Comparison of ENCODE assay signal across 7 cellular contexts in the genomic region with DNA sequence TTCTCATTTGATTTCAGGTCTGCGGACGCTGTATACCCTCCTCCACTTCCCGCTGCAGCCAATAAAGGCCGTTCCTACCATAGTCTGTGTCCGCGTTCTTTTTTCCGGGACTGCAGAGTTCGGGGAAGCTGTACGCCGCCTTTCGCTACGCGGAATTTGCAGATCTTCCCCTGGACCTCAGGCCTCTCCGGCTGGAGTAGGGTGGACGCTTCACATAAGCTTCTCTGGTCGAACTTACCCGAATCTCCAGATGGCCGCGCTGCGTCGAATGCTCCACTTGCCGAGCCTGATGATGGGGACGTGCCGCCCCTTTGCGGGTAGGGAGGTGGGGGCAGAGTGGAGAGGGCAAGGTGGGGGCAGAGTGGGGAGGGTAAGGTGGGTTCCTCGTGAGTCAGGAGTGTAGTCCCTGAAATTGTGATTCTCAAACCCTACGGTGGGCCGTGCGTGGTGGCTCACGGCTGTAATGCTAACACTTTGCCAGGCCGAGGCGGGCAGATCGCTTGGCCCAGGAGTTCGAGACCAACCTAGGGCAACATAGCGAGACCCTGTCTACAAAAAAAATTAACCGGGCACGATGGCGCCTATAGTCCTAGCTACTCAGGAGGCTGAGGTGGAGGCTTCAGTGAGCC. TPM values are rescaled to one million over a fixed set of nuclear protein-coding genes. Genes with fewer than 3 reads are reported as not detected.
A peak's percentile ranks its signal among the peaks of the same experiment; 100 is the strongest.
DNase-seq lines count a peak whose midpoint lies in the region; ATAC-seq and TF ChIP-seq lines count a peak whose summit lies in the region.

No MANE protein-coding gene starts in this region.

- peak overlapping the region; percentile 85 for H3K4me3 ChIP-seq in trophoblast cell (ENCODE audit: low read depth, low read length)

- no peaks in the 10 kb centered on the region for H3K27me3 ChIP-seq in trophoblast cell (ENCODE audit: insufficient read depth, low read length)

- no peak overlapping the region for H3K23ac ChIP-seq in trophoblast cell (ENCODE audit: low read length)

- H2BK120ac ChIP-seq in trophoblast cell (ENCODE audit: insufficient read depth, low read length, poor library complexity) = peak overlapping the region; percentile 21

- peak overlapping the region; percentile 82 for H3K9ac ChIP-seq in trophoblast cell (ENCODE audit: low read length)

- H3K4me1 ChIP-seq in trophoblast cell (ENCODE audit: control insufficient read depth in 1 of 2, insufficient read depth in 2 of 2, low read length in 2 of 2) = peaks cover 10% of the 10 kb centered on the region in 2 experiments

- peaks cover 35% of the 10 kb centered on the region for H3K36me3 Mint-ChIP-seq in activated naive CD4-positive, alpha-beta T cell treated with anti-CD3 and anti-CD28 coated beads for 36 hours (ENCODE audit: low read depth)
- no peaks in the 10 kb centered on the region for H3K36me3 Mint-ChIP-seq in glutamatergic neuron (ENCODE audit: unreplicated experiment)

- H4K12ac ChIP-seq in trophoblast cell (ENCODE audit: low read depth, low read length) = peak overlapping the region; percentile 81

- DNase-seq in RPMI7951 (ENCODE audit: low read depth) = peak; percentile 62
- DNase-seq in activated naive CD4-positive, alpha-beta T cell treated with anti-CD3 and anti-CD28 coated beads for 36 hours = peak; percentile 59
- DNase-seq in glutamatergic neuron = peak; percentile 50
- DNase-seq in trophoblast cell = peak; percentile 29 to 55
- DNase-seq in epidermal melanocyte (ENCODE audit: insufficient read length, low spot score) = no peak

- H3K79me1 ChIP-seq in trophoblast cell (ENCODE audit: low read length) = peaks cover 13% of the 10 kb centered on the region

- H3K9me3 ChIP-seq in trophoblast cell (ENCODE audit: insufficient read depth, low read depth, low read length) = no peaks in the 10 kb centered on the region

- no CpG with 5 or more reads among the region's 38 CpGs for WGBS in trophoblast cell (ENCODE audit: extremely low coverage, insufficient coverage, insufficient read length)

- ATAC-seq in GM18511 (IDR thresholded peaks at IDR 0.05; ENCODE audit: unreplicated experiment) = peak; percentile 23
- peak; percentile 21 for ATAC-seq in HG02970 (IDR thresholded peaks at IDR 0.05; ENCODE audit: low FRiP score, unreplicated experiment)

- H3K14ac ChIP-seq in trophoblast cell (ENCODE audit: low read length) = peak overlapping the region; percentile 87

- H3K4me1 Mint-ChIP-seq in activated naive CD4-positive, alpha-beta T cell treated with anti-CD3 and anti-CD28 coated beads for 36 hours (ENCODE audit: low read depth) = peaks cover 45% of the 10 kb centered on the region
- peaks cover 10% of the 10 kb centered on the region for H3K4me1 Mint-ChIP-seq in glutamatergic neuron (ENCODE audit: low read depth, unreplicated experiment)

- H3K27me3 Mint-ChIP-seq in activated naive CD4-positive, alpha-beta T cell treated with anti-CD3 and anti-CD28 coated beads for 36 hours (ENCODE audit: low read depth) = no peaks in the 10 kb centered on the region
- peaks cover 4% of the 10 kb centered on the region for H3K27me3 Mint-ChIP-seq in glutamatergic neuron (ENCODE audit: unreplicated experiment)

- H4K8ac ChIP-seq in trophoblast cell (ENCODE audit: low read depth, low read length) = peak overlapping the region; percentile 64

- H3K27ac Mint-ChIP-seq in activated naive CD4-positive, alpha-beta T cell treated with anti-CD3 and anti-CD28 coated beads for 36 hours = peak overlapping the region; percentile 88
- H3K27ac Mint-ChIP-seq in glutamatergic neuron (ENCODE audit: unreplicated experiment) = peak overlapping the region; percentile 94

- H3K18ac ChIP-seq in trophoblast cell (ENCODE audit: low read length) = peak overlapping the region; percentile 85

- H3K4me3 Mint-ChIP-seq in activated naive CD4-positive, alpha-beta T cell treated with anti-CD3 and anti-CD28 coated beads for 36 hours = peak overlapping the region; percentile 98
- peak overlapping the region; percentile 96 for H3K4me3 Mint-ChIP-seq in glutamatergic neuron (ENCODE audit: unreplicated experiment)

- peak overlapping the region; percentile 68 for H3K4me2 ChIP-seq in trophoblast cell (ENCODE audit: low read length)

- CTCF ChIA-PET in activated naive CD4-positive, alpha-beta T cell treated with anti-CD3 and anti-CD28 coated beads for 36 hours (lab: Charles Lee) = interaction anchor here (0.8 to 2.4 kb wide), 12 partner anchors 8 to 286 kb away, joined by 3 to 10 read pairs (median 6); a partner anchor contains a TSS

- H3K79me2 ChIP-seq in trophoblast cell (ENCODE audit: control insufficient read depth, insufficient read depth, low read length, poor library complexity) = peaks cover 18% of the 10 kb centered on the region

- peak overlapping the region; percentile 36 for H2AK5ac ChIP-seq in trophoblast cell (ENCODE audit: low read length)

- H3K27ac ChIP-seq in trophoblast cell (ENCODE audit: low read depth, low read length) = peak overlapping the region; percentile 66

- H4K91ac ChIP-seq in trophoblast cell (ENCODE audit: low read depth, low read length) = peak overlapping the region; percentile 75

- no peak overlapping the region for H2AFZ ChIP-seq in trophoblast cell (ENCODE audit: insufficient read depth, low read length, poor library complexity)

- H2BK12ac ChIP-seq in trophoblast cell (ENCODE audit: low read length) = peak overlapping the region; percentile 16

- no peaks in the 10 kb centered on the region for H3K9me3 Mint-ChIP-seq in activated naive CD4-positive, alpha-beta T cell treated with anti-CD3 and anti-CD28 coated beads for 36 hours
- peaks cover 13% of the 10 kb centered on the region for H3K9me3 Mint-ChIP-seq in glutamatergic neuron (ENCODE audit: unreplicated experiment)

- peak overlapping the region; percentile 93 for H3K4ac ChIP-seq in trophoblast cell (ENCODE audit: low read depth, low read length)

- H3K36me3 ChIP-seq in trophoblast cell (ENCODE audit: control insufficient read depth in 1 of 2, insufficient read depth in 2 of 2, low read length in 2 of 2) = peaks cover 13 to 28% of the 10 kb centered on the region in 2 experiments

- no peak for TF ChIP-seq CTCF in glutamatergic neuron (IDR thresholded peaks at IDR 0.05; ENCODE audit: partially characterized antibody, unreplicated experiment)

- intact Hi-C loops in activated naive CD4-positive, alpha-beta T cell treated with anti-CD3 and anti-CD28 coated beads for 36 hours (cut with micrococcal nuclease) = loop anchor here (1.0 to 2.0 kb wide), 7 partner anchors 12 to 176 kb away; a partner anchor contains a TSS

- peak overlapping the region; percentile 25 for H2BK5ac ChIP-seq in trophoblast cell (ENCODE audit: low read depth, low read length, poor library complexity)

RNA-seq across cellular contexts. Expression of a gene that starts 0.6 kb away (rescaled TPM):
- total RNA-seq in RPMI7951 (2014; rRNA removed; shearing (Covaris generic)) = 3.8 and 5.6 TPM in 2 replicates
- total RNA-seq in activated naive CD4-positive, alpha-beta T cell treated with anti-CD3 and anti-CD28 coated beads for 36 hours = 10 to 100 TPM; 35.2 to 44.0 TPM
- total RNA-seq in glutamatergic neuron (ENCODE audit: unreplicated experiment) = 15.7 TPM
- 15.7 and 17.7 TPM in 2 replicates for polyA plus RNA-seq in trophoblast cell (2013)

RNA-seq across cellular contexts. Expression of a gene that starts 0.7 kb away (rescaled TPM):
- total RNA-seq in RPMI7951 (2014; rRNA removed; shearing (Covaris generic)) = 69.0 and 73.3 TPM in 2 replicates
- 10 to 100 TPM; 73.5 to 76.5 TPM for total RNA-seq in activated naive CD4-positive, alpha-beta T cell treated with anti-CD3 and anti-CD28 coated beads for 36 hours
- 73.6 TPM for total RNA-seq in glutamatergic neuron (ENCODE audit: unreplicated experiment)
- polyA plus RNA-seq in trophoblast cell (2013) = 147 and 149 TPM in 2 replicates

RNA-seq across cellular contexts. Expression of a gene that starts 5.7 kb away (rescaled TPM):
- total RNA-seq in RPMI7951 (2014; rRNA removed; shearing (Covaris generic)) = 19.6 and 26.6 TPM in 2 replicates
- total RNA-seq in activated naive CD4-positive, alpha-beta T cell treated with anti-CD3 and anti-CD28 coated beads for 36 hours = 1 to 10 TPM; 6.0 to 6.4 TPM
- 5.7 TPM for total RNA-seq in glutamatergic neuron (ENCODE audit: unreplicated experiment)
- polyA plus RNA-seq in trophoblast cell (2013) = 6.3 and 6.9 TPM in 2 replicates

RNA-seq across cellular contexts. Expression of a gene that starts 6.3 kb away (rescaled TPM):
- total RNA-seq in RPMI7951 (2014; rRNA removed; shearing (Covaris generic)) = 4.6 and 6.1 TPM in 2 replicates
- total RNA-seq in activated naive CD4-positive, alpha-beta T cell treated with anti-CD3 and anti-CD28 coated beads for 36 hours = 1 to 10 TPM; 4.4 to 6.1 TPM
- total RNA-seq in glutamatergic neuron (ENCODE audit: unreplicated experiment) = 4.6 TPM
- 4.3 and 4.5 TPM in 2 replicates for polyA plus RNA-seq in trophoblast cell (2013)

RNA-seq across cellular contexts. Expression of a gene that starts 12.6 kb away (rescaled TPM):
- total RNA-seq in RPMI7951 (2014; rRNA removed; shearing (Covaris generic)) = 10.7 and 14.8 TPM in 2 replicates
- 10 to 100 TPM; 12.5 to 12.8 TPM for total RNA-seq in activated naive CD4-positive, alpha-beta T cell treated with anti-CD3 and anti-CD28 coated beads for 36 hours
- total RNA-seq in glutamatergic neuron (ENCODE audit: unreplicated experiment) = 20.9 TPM
- 9.9 and 10.5 TPM in 2 replicates for polyA plus RNA-seq in trophoblast cell (2013)
